19 cellular contexts compared by ENCODE assay signal in genomic region chr13:25064396-25064795, GRCh38. TPM values are rescaled to one million over a fixed set of nuclear protein-coding genes. Genes with fewer than 3 reads are reported as not detected.
DNase-seq lines count a peak whose midpoint lies in the region; ATAC-seq and TF ChIP-seq lines count a peak whose summit lies in the region.
"Had no signal": no experiment of that assay in that cellular context is flagged by ENCODE, and none has a peak within 500 bp of the region (broad histone marks: within the 10 kb centered on the region; RNA-seq: fewer than 3 reads in every experiment).

No MANE protein-coding gene starts in this region.

- TF ChIP-seq POLR2A in GM18505 (IDR thresholded peaks at IDR 0.05; ENCODE audit: borderline replicate concordance, extremely low read depth, insufficient read depth, insufficient read length): no peak

- H3K4me2 ChIP-seq in trophoblast cell (ENCODE audit: low read length): no peak overlapping the region
- H3K4me2 ChIP-seq: A549 had no signal

- H4K8ac ChIP-seq in trophoblast cell (ENCODE audit: low read depth, low read length): no peak overlapping the region

- H2AFZ ChIP-seq in trophoblast cell (ENCODE audit: insufficient read depth, low read length, poor library complexity): no peak overlapping the region
- H2AFZ ChIP-seq: GM23248 had no signal

- H3K4ac ChIP-seq in trophoblast cell (ENCODE audit: low read depth, low read length): no peak overlapping the region

- H3K36me3 ChIP-seq in trophoblast cell (ENCODE audit: control insufficient read depth in 1 of 2, insufficient read depth in 2 of 2, low read length in 2 of 2): peaks cover 0 to 2% of the 10 kb centered on the region in 2 experiments

- no peak overlapping the region for H4K12ac ChIP-seq in trophoblast cell (ENCODE audit: low read depth, low read length)

- peaks cover 10 to 19% of the 10 kb centered on the region in 2 experiments for H3K4me1 ChIP-seq in trophoblast cell (ENCODE audit: control insufficient read depth in 1 of 2, insufficient read depth in 2 of 2, low read length in 2 of 2)
- H3K4me1 ChIP-seq: A549 had no signal

- H3K18ac ChIP-seq in trophoblast cell (ENCODE audit: low read length): no peak overlapping the region

- H3K14ac ChIP-seq in trophoblast cell (ENCODE audit: low read length): no peak overlapping the region

- H3K9ac ChIP-seq in trophoblast cell (ENCODE audit: low read length): no peak overlapping the region
- H3K9ac ChIP-seq: GM23248 had no signal

- ATAC-seq in GM18505 (IDR thresholded peaks at IDR 0.05; ENCODE audit: unreplicated experiment): no peak
- no peak for ATAC-seq in HG03460 (IDR thresholded peaks at IDR 0.05; ENCODE audit: unreplicated experiment)
- ATAC-seq: A549, GM12878, HepG2 had no signal

- peak in 2 of 3 experiments; percentile 15 to 79 for DNase-seq in NCI-H1417 (lab: John Stamatoyannopoulos, UW)
- DNase-seq in NCI-H1417 treated with DMSO at 0.1 percent for 48 hours (lab: John Stamatoyannopoulos, UW): no peak
- peak; percentile 88 for DNase-seq in NCI-H146 (lab: John Stamatoyannopoulos, UW)
- peak; percentile 64 for DNase-seq in NCI-H69 (lab: John Stamatoyannopoulos, UW)
- no peak for DNase-seq in trophoblast cell
- DNase-seq: AML-193; CD4-positive, alpha-beta T cell; DMS79 treated with DMSO at 0.1 percent for 48 hours; GM23248; HCEC 1CT; HFFc6 had no signal

- H3K79me1 ChIP-seq in trophoblast cell (ENCODE audit: low read length): peaks cover 12% of the 10 kb centered on the region

- H3K79me2 ChIP-seq in trophoblast cell (ENCODE audit: control insufficient read depth, insufficient read depth, low read length, poor library complexity): no peaks in the 10 kb centered on the region

- no peak overlapping the region for H2BK12ac ChIP-seq in trophoblast cell (ENCODE audit: low read length)

- H3K4me3 ChIP-seq in trophoblast cell (ENCODE audit: low read depth, low read length): no peak overlapping the region
- H3K4me3 ChIP-seq: A549, GM12878, GM23248 had no signal

- H2AK5ac ChIP-seq in trophoblast cell (ENCODE audit: low read length): no peak overlapping the region

- no peak overlapping the region for H3K23ac ChIP-seq in trophoblast cell (ENCODE audit: low read length)

- H2BK120ac ChIP-seq in trophoblast cell (ENCODE audit: insufficient read depth, low read length, poor library complexity): no peak overlapping the region

- H2BK5ac ChIP-seq in trophoblast cell (ENCODE audit: low read depth, low read length, poor library complexity): no peak overlapping the region

- no peaks in the 10 kb centered on the region for H3K27me3 ChIP-seq in trophoblast cell (ENCODE audit: insufficient read depth, low read length)

- peak overlapping the region; percentile 11 for H3K27ac ChIP-seq in trophoblast cell (ENCODE audit: low read depth, low read length)
- H3K27ac ChIP-seq: 22Rv1, A549, C4-2B, GM23248 had no signal

- peaks cover 5% of the 10 kb centered on the region for H3K9me3 ChIP-seq in trophoblast cell (ENCODE audit: insufficient read depth, low read depth, low read length)
- H3K9me3 ChIP-seq: A549 had no signal

- H4K91ac ChIP-seq in trophoblast cell (ENCODE audit: low read depth, low read length): no peak overlapping the region

RNA-seq across cellular contexts. Expression of gene PABPC3, which starts 31.5 kb away (rescaled TPM):
- 0.49 and 0.59 TPM in 2 replicates for polyA plus RNA-seq in trophoblast cell (2013)
- polyA plus RNA-seq: BJ had no signal

Comparison
In these comparisons a context has a peak if more than half of its experiments do, and no peak if none do; other contexts are left out.
1. DNase-seq: peak in NCI-H1417 (2 of 3), NCI-H146 (single experiment) and NCI-H69 (single experiment); none in NCI-H1417 treated with DMSO at 0.1 percent for 48 hours (single experiment) and trophoblast cell (0 of 2).